Comparison of ENCODE assay signal across 8 cellular contexts in genomic region chr17:81387235-81388060, GRCh38. TPM values are rescaled to one million over a fixed set of nuclear protein-coding genes. Genes with fewer than 3 reads are reported as not detected.
DNase-seq lines count a peak whose midpoint lies in the region; ATAC-seq and TF ChIP-seq lines count a peak whose summit lies in the region.

No MANE protein-coding gene starts in this region.

- H3K4me1 ChIP-seq in mucosa of descending colon (ENCODE audit: low read depth) = peaks cover 27% of the 10 kb centered on the region

- H3K4me3 ChIP-seq in H7 (ENCODE audit: insufficient read depth, low read depth, low read length) = peak overlapping the region; percentile 51
- H3K4me3 ChIP-seq in mucosa of descending colon = peak overlapping the region; percentile 36

- intact Hi-C loops in mucosa of descending colon (cut with DNase I, micrococcal nuclease) = no loop called here

- H3K27ac ChIP-seq in 22Rv1 = peak overlapping the region; percentile 100

- peak overlapping the region; percentile 76 to 82 for H3K4me3 Mint-ChIP-seq in stimulated activated naive CD8-positive, alpha-beta T cell treated with anti-CD3 and anti-CD28 coated beads, Interleukin-15, amount 100 ng/mL, for 72 hours

- H3K4me1 Mint-ChIP-seq in stimulated activated naive CD8-positive, alpha-beta T cell treated with anti-CD3 and anti-CD28 coated beads, Interleukin-15, amount 100 ng/mL, for 72 hours = peaks cover 28% of the 10 kb centered on the region

- H3K36me3 ChIP-seq in H7 (replicated peaks; ENCODE audit: control insufficient read depth, insufficient read depth, low read length) (no peaks in the 10 kb centered on the region), mucosa of descending colon (ENCODE audit: low read depth) (no peaks in the 10 kb centered on the region)

- no peaks in the 10 kb centered on the region for H3K9me3 Mint-ChIP-seq in stimulated activated naive CD8-positive, alpha-beta T cell treated with anti-CD3 and anti-CD28 coated beads, Interleukin-15, amount 100 ng/mL, for 72 hours

- TF ChIP-seq CTCF in 22Rv1 (IDR thresholded peaks at IDR 0.05) = no peak
- no peak for TF ChIP-seq CTCF in mucosa of descending colon (IDR thresholded peaks at IDR 0.05)

- peak overlapping the region in 1 of 2 donors; percentile 57 for H3K27ac Mint-ChIP-seq in stimulated activated naive CD8-positive, alpha-beta T cell treated with anti-CD3 and anti-CD28 coated beads, Interleukin-15, amount 100 ng/mL, for 72 hours

- H3K27me3 Mint-ChIP-seq in stimulated activated naive CD8-positive, alpha-beta T cell treated with anti-CD3 and anti-CD28 coated beads, Interleukin-15, amount 100 ng/mL, for 72 hours = peaks cover 73% of the 10 kb centered on the region

- peaks cover 74% of the 10 kb centered on the region for H3K27me3 ChIP-seq in H7 (ENCODE audit: control insufficient read depth, insufficient read depth, low read length)

- ATAC-seq in mucosa of descending colon (peak; percentile 65), GM21360 (IDR thresholded peaks at IDR 0.05; ENCODE audit: unreplicated experiment) (no peak), HG03159 (IDR thresholded peaks at IDR 0.05; ENCODE audit: unreplicated experiment) (no peak)
- peak; percentile 74 for ATAC-seq in stimulated activated naive CD8-positive, alpha-beta T cell treated with anti-CD3 and anti-CD28 coated beads, Interleukin-15, amount 100 ng/mL, for 72 hours

- H3K9me3 ChIP-seq in mucosa of descending colon = no peaks in the 10 kb centered on the region

- DNase-seq in H7 = peak; percentile 91
- peak; percentile 73 for DNase-seq in activated CD4-positive, alpha-beta T cell treated with anti-CD3 and anti-CD28 coated beads for 48 hours
- peak; percentile 75 for DNase-seq in epidermal melanocyte (ENCODE audit: insufficient read length, low spot score)
- peak; percentile 49 to 80 (median 78) for DNase-seq in mucosa of descending colon
- DNase-seq in stimulated activated naive CD8-positive, alpha-beta T cell treated with anti-CD3 and anti-CD28 coated beads, Interleukin-15, amount 100 ng/mL, for 72 hours = peak; percentile 63 to 66

RNA-seq across cellular contexts. Expression of gene BAHCC1, which starts 7.8 kb away (rescaled TPM):
- 8.7 and 19.7 TPM in 2 replicates for total RNA-seq in H7 (2014; rRNA removed; shearing (Covaris generic))
- 10 to 100 TPM; 14.0 to 27.4 (median 16.5) TPM for total RNA-seq in mucosa of descending colon

Comparison
In these comparisons a context has a peak if more than half of its experiments do, and no peak if none do; other contexts are left out.
1. ATAC-seq: peak in mucosa of descending colon (single experiment) and stimulated activated naive CD8-positive, alpha-beta T cell treated with anti-CD3 and anti-CD28 coated beads, Interleukin-15, amount 100 ng/mL, for 72 hours (single experiment); none in GM21360 (single experiment) and HG03159 (single experiment).
2. Peak in every context shown above with its lines, with median percentiles within 50 percentile points of each other: DNase-seq.